ENCODE assay signal across 14 cellular contexts in genomic region chr2:7133521-7133920, GRCh38.
DNase-seq lines count a peak whose midpoint lies in the region; ATAC-seq and TF ChIP-seq lines count a peak whose summit lies in the region.
"Had no signal": no experiment of that assay in that cellular context is flagged by ENCODE, and none has a peak within 500 bp of the region (broad histone marks: within the 10 kb centered on the region; RNA-seq: fewer than 3 reads in every experiment).

No MANE protein-coding gene starts in this region.

- H3K4me3 ChIP-seq in A673 (ENCODE audit: low read depth, low read length, poor library complexity, severe bottlenecking) (no peak overlapping the region), GM12864 (ENCODE audit: low read depth, low read length) (no peak overlapping the region), OCI-LY3 (ENCODE audit: low read length) (no peak overlapping the region), foreskin fibroblast (ENCODE audit: low read depth in 1 of 2, low read length in 2 of 2) (no peak overlapping the region)

- POLR2A ChIA-PET in A673 (lab: Charles Lee; ENCODE audit: low non-redundant PET) = no interaction called here

- H3K27me3 Mint-ChIP-seq in immature natural killer cell (ENCODE audit: low read depth in 3 of 3) = peaks cover 0 to 6% (median 0%) of the 10 kb centered on the region in 3 donors
- H3K27me3 Mint-ChIP-seq: activated CD4-positive, alpha-beta memory T cell treated with anti-CD3 and anti-CD28 coated beads for 36 hours had no signal

- H3K36me3 ChIP-seq in A673 (ENCODE audit: insufficient read depth, low read length, poor library complexity, severe bottlenecking) (no peaks in the 10 kb centered on the region), OCI-LY3 (replicated peaks; ENCODE audit: low read depth, low read length) (no peaks in the 10 kb centered on the region)

- CTCF ChIA-PET in A673 (lab: Charles Lee) = no interaction called here

- peaks cover 13% of the 10 kb centered on the region for H3K4me1 ChIP-seq in A673 (ENCODE audit: insufficient read depth, low read length, poor library complexity, severe bottlenecking)
- H3K4me1 ChIP-seq in OCI-LY3 (ENCODE audit: low read length) = peaks cover 15% of the 10 kb centered on the region

- no peaks in the 10 kb centered on the region for H3K79me2 ChIP-seq in OCI-LY3 (ENCODE audit: low read length)

- H3K27ac Mint-ChIP-seq in immature natural killer cell = no peak overlapping the region
- H3K27ac Mint-ChIP-seq: activated CD4-positive, alpha-beta memory T cell treated with anti-CD3 and anti-CD28 coated beads for 36 hours; CD14-positive monocyte had no signal

- no peaks in the 10 kb centered on the region for H3K4me1 Mint-ChIP-seq in immature natural killer cell
- H3K4me1 Mint-ChIP-seq: CD14-positive monocyte had no signal

- no peak overlapping the region for H3K4me2 ChIP-seq in OCI-LY3 (ENCODE audit: low read length)

- H3K4me3 Mint-ChIP-seq in immature natural killer cell = no peak overlapping the region
- H3K4me3 Mint-ChIP-seq: activated CD4-positive, alpha-beta memory T cell treated with anti-CD3 and anti-CD28 coated beads for 36 hours; CD14-positive monocyte; T-helper 1 cell treated with Interleukin-12 subunit alpha and Interleukin-12 subunit beta and Interleukin-4 antibody, amounts not matched to agents 30 μg/mL and 1 μg/mL, for 36 hours had no signal

- intact Hi-C loops in A673 (cut with micrococcal nuclease; ENCODE audit: unreplicated experiment) = no loop called here

- DNase-seq in A673 (ENCODE audit: low spot score) (peak; percentile 52), GM12864 (ENCODE audit: low read depth) (no peak), foreskin fibroblast (no peak), immature natural killer cell (no peak)
- DNase-seq: activated CD4-positive, alpha-beta memory T cell treated with anti-CD3 and anti-CD28 coated beads for 36 hours; activated naive CD4-positive, alpha-beta T cell; MV-4-11 had no signal

- BruUV-seq in A673 (replicated peaks; lab: Mats Ljungman, UMichigan) = no TSS peak

- H3K27ac ChIP-seq in A673 (ENCODE audit: low read depth, low read length, poor library complexity, severe bottlenecking) = no peak overlapping the region
- H3K27ac ChIP-seq in OCI-LY3 (ENCODE audit: low read length) = no peak overlapping the region

- H3K36me3 Mint-ChIP-seq in immature natural killer cell = peaks cover 0 to 3% (median 0%) of the 10 kb centered on the region in 3 donors
- H3K36me3 Mint-ChIP-seq: activated CD4-positive, alpha-beta memory T cell treated with anti-CD3 and anti-CD28 coated beads for 36 hours; CD14-positive monocyte had no signal

- TF ChIP-seq CTCF in A673 (conservative IDR thresholded peaks at IDR 0.05; ENCODE audit: low read depth, low read length) (no peak), GM12864 (IDR thresholded peaks at IDR 0.05; ENCODE audit: low read depth, low read length, missing control alignments) (peak; percentile 31), OCI-LY3 (IDR thresholded peaks at IDR 0.05; ENCODE audit: low read depth, low read length) (peak; percentile 16; the same call in 1 of the 2 replicates), foreskin fibroblast (IDR thresholded peaks at IDR 0.05; ENCODE audit: low read depth, low read length) (peak; percentile 17)

- H4K20me1 ChIP-seq in OCI-LY3 (ENCODE audit: insufficient read depth, low read length) = no peaks in the 10 kb centered on the region

- H3K27me3 ChIP-seq in A673 (replicated peaks; ENCODE audit: insufficient read depth, low read depth, low read length, poor library complexity) (no peaks in the 10 kb centered on the region), OCI-LY3 (ENCODE audit: low read depth, low read length) (no peaks in the 10 kb centered on the region)

- H3K9ac ChIP-seq in OCI-LY3 (ENCODE audit: low read length) = no peak overlapping the region

- H2AFZ ChIP-seq in OCI-LY3 (ENCODE audit: low read depth, low read length) = no peak overlapping the region

- ATAC-seq in HG02970 (IDR thresholded peaks at IDR 0.05; ENCODE audit: low FRiP score, unreplicated experiment) (no peak), GM21786 (IDR thresholded peaks at IDR 0.05; ENCODE audit: unreplicated experiment) (no peak), GM18909 (IDR thresholded peaks at IDR 0.05; ENCODE audit: poor library complexity, unreplicated experiment) (no peak)
- ATAC-seq: left lobe of liver had no signal

- H3K9me3 Mint-ChIP-seq in immature natural killer cell = no peaks in the 10 kb centered on the region
- H3K9me3 Mint-ChIP-seq: activated CD4-positive, alpha-beta memory T cell treated with anti-CD3 and anti-CD28 coated beads for 36 hours; CD14-positive monocyte had no signal

- no peaks in the 10 kb centered on the region for H3K9me3 ChIP-seq in A673 (ENCODE audit: low read depth, low read length, poor library complexity, severe bottlenecking)
- no peaks in the 10 kb centered on the region for H3K9me3 ChIP-seq in OCI-LY3 (ENCODE audit: insufficient read depth, low read length)
